In genomic region chr1:19980298-19980697, GRCh38 we compare ENCODE assay signal across 22 cellular contexts. TPM values are rescaled to one million over a fixed set of nuclear protein-coding genes. Genes with fewer than 3 reads are reported as not detected.
A peak's percentile ranks its signal among the peaks of the same experiment; 100 is the strongest.
DNase-seq lines count a peak whose midpoint lies in the region; ATAC-seq and TF ChIP-seq lines count a peak whose summit lies in the region.
"Had no signal": no experiment of that assay in that cellular context is flagged by ENCODE, and none has a peak within 500 bp of the region (broad histone marks: within the 10 kb centered on the region; RNA-seq: fewer than 3 reads in every experiment).

No MANE protein-coding gene starts in this region.

- H3K27me3 Mint-ChIP-seq in stimulated activated memory B cell treated with anti-CD40 and anti-IgM and Interleukin-4, amounts not matched to agents 10 μg/mL and 1 μg/mL and 100 μg/mL, for 72 hours, result peaks cover 26% of the 10 kb centered on the region

- H3K4me1 ChIP-seq in PC-3 (ENCODE audit: insufficient read depth, low read length), result no peaks in the 10 kb centered on the region; the same call in 1 of the 2 replicates
- peaks cover 27 to 62% of the 10 kb centered on the region in 2 donors for H3K4me1 ChIP-seq in mucosa of rectum (ENCODE audit: control insufficient read depth in 2 of 2, insufficient read depth in 2 of 2, low read length in 2 of 2)
- H3K4me1 ChIP-seq in ascending aorta, result no peaks in the 10 kb centered on the region

- no peaks in the 10 kb centered on the region for H3K4me1 Mint-ChIP-seq in stimulated activated memory B cell treated with anti-CD40 and anti-IgM and Interleukin-4, amounts not matched to agents 10 μg/mL and 1 μg/mL and 100 μg/mL, for 72 hours

- POLR2A ChIA-PET in PC-3 (lab: Charles Lee; ENCODE audit: unreplicated experiment), result interaction anchor here (0.6 kb wide), 1 partner anchor 13 kb away, joined by 3 read pairs; no protein-coding TSS in a partner anchor

- TF ChIP-seq CTCF in PC-3 (conservative IDR thresholded peaks at IDR 0.05; ENCODE audit: low read depth, low read length) (no peak), ascending aorta (IDR thresholded peaks at IDR 0.05) (no peak), foreskin fibroblast (IDR thresholded peaks at IDR 0.05; ENCODE audit: low read depth, low read length) (no peak)

- H3K9me3 ChIP-seq in PC-3 (ENCODE audit: low read length) (no peaks in the 10 kb centered on the region), mucosa of rectum (ENCODE audit: control insufficient read depth in 2 of 2, low read length in 2 of 2) (no peaks in the 10 kb centered on the region), ascending aorta (no peaks in the 10 kb centered on the region)
- H3K9me3 ChIP-seq: SK-N-SH had no signal

- no peaks in the 10 kb centered on the region for H4K20me1 ChIP-seq in PC-3 (ENCODE audit: low read length)

- H3K27ac ChIP-seq in PC-3 (ENCODE audit: low read length), result no peak overlapping the region
- peak overlapping the region; percentile 46 to 75 for H3K27ac ChIP-seq in mucosa of rectum (ENCODE audit: low read depth in 2 of 2, low read length in 2 of 2)
- no peak overlapping the region for H3K27ac ChIP-seq in ascending aorta
- H3K27ac ChIP-seq in caudate nucleus (ENCODE audit: low read depth, low read length), result no peak overlapping the region
- H3K27ac ChIP-seq: KMS-11 had no signal

- DNase-seq in PC-3 (peak; percentile 4), islet precursor cell (peak; percentile 32), NCI-H82 (lab: John Stamatoyannopoulos, UW) (no peak), ascending aorta (ENCODE audit: low spot score in 2 of 2) (no peak), foreskin fibroblast (no peak), caudate nucleus (lab: John Stamatoyannopoulos, UW) (no peak)
- DNase-seq: C1 segment of cervical spinal cord, DMS79, HCEC 1CT, NCI-H146, NCI-H2081, NCI-H446 treated with DMSO at 0.1 percent for 48 hours, NCI-H69, OCI-M1, SHP77, SK-N-SH had no signal

- H3K4me2 ChIP-seq in PC-3 (ENCODE audit: low read length), result no peak overlapping the region
- H3K4me2 ChIP-seq: GM23338, KMS-11, SK-N-SH had no signal

- no peak overlapping the region for H2AFZ ChIP-seq in PC-3 (ENCODE audit: low read length)
- H2AFZ ChIP-seq: GM23338 had no signal

- no peaks in the 10 kb centered on the region for H3F3A ChIP-seq in PC-3 (ENCODE audit: low read length, unreplicated experiment)

- no TSS peak for BruUV-seq in PC-3 (replicated peaks; lab: Mats Ljungman, UMichigan)

- no peaks in the 10 kb centered on the region for H3K9me3 Mint-ChIP-seq in stimulated activated memory B cell treated with anti-CD40 and anti-IgM and Interleukin-4, amounts not matched to agents 10 μg/mL and 1 μg/mL and 100 μg/mL, for 72 hours

- intact Hi-C loops in PC-3 (cut with micrococcal nuclease), result no loop called here
- intact Hi-C loops in ascending aorta (cut with DNase I), result no loop called here

- H3K4me3 ChIP-seq in PC-3 (ENCODE audit: low read length), result no peak overlapping the region
- peak overlapping the region; percentile 14 to 44 for H3K4me3 ChIP-seq in mucosa of rectum (ENCODE audit: low read length in 2 of 2)
- no peak overlapping the region for H3K4me3 ChIP-seq in ascending aorta
- H3K4me3 ChIP-seq in foreskin fibroblast (ENCODE audit: low read depth in 1 of 2, low read length in 2 of 2), result no peak overlapping the region
- H3K4me3 ChIP-seq: GM23338 had no signal

- peak; percentile 49 for ATAC-seq in PC-3
- ATAC-seq in stimulated activated memory B cell treated with anti-CD40 and anti-IgM and Interleukin-4, amounts not matched to agents 10 μg/mL and 1 μg/mL and 100 μg/mL, for 72 hours, result peak; percentile 4
- ATAC-seq: GM23338 had no signal

- H3K9ac ChIP-seq in PC-3 (ENCODE audit: low read length) (no peak overlapping the region), mucosa of rectum (ENCODE audit: low read depth in 1 of 2, low read length in 2 of 2) (peak overlapping the region in 1 of 2 donors; percentile 5)
- H3K9ac ChIP-seq: KMS-11, SK-N-SH had no signal

- no peaks in the 10 kb centered on the region for H3K27me3 ChIP-seq in PC-3 (ENCODE audit: low read length)
- H3K27me3 ChIP-seq in mucosa of rectum (ENCODE audit: control insufficient read depth in 2 of 2, insufficient read depth in 2 of 2, low read length in 2 of 2), result no peaks in the 10 kb centered on the region
- no peaks in the 10 kb centered on the region for H3K27me3 ChIP-seq in ascending aorta

- CTCF ChIA-PET in PC-3 (lab: Charles Lee), result no interaction called here

- H3K36me3 ChIP-seq in PC-3 (ENCODE audit: low read depth, low read length), result no peaks in the 10 kb centered on the region
- H3K36me3 ChIP-seq in mucosa of rectum (ENCODE audit: control insufficient read depth in 2 of 2, insufficient read depth in 2 of 2, low read length in 2 of 2), result no peaks in the 10 kb centered on the region
- H3K36me3 ChIP-seq in ascending aorta, result no peaks in the 10 kb centered on the region

- H3K9me2 ChIP-seq in PC-3 (replicated peaks; ENCODE audit: low read length), result no peaks in the 10 kb centered on the region
- H3K9me2 ChIP-seq: SK-N-SH had no signal

- H3K4me3 Mint-ChIP-seq in stimulated activated memory B cell treated with anti-CD40 and anti-IgM and Interleukin-4, amounts not matched to agents 10 μg/mL and 1 μg/mL and 100 μg/mL, for 72 hours, result no peak overlapping the region
- H3K4me3 Mint-ChIP-seq: GM23338 had no signal

- no peaks in the 10 kb centered on the region for H3K79me2 ChIP-seq in PC-3 (ENCODE audit: low read length)

- H3K36me3 Mint-ChIP-seq in stimulated activated memory B cell treated with anti-CD40 and anti-IgM and Interleukin-4, amounts not matched to agents 10 μg/mL and 1 μg/mL and 100 μg/mL, for 72 hours, result no peaks in the 10 kb centered on the region

- H3K27ac Mint-ChIP-seq in stimulated activated memory B cell treated with anti-CD40 and anti-IgM and Interleukin-4, amounts not matched to agents 10 μg/mL and 1 μg/mL and 100 μg/mL, for 72 hours, result no peak overlapping the region
- H3K27ac Mint-ChIP-seq: GM23338 had no signal

RNA-seq across cellular contexts. Expression of gene PLA2G2A, which starts 0.9 kb away (rescaled TPM):
- not detected in 2 replicates for total RNA-seq in PC-3 (2014; rRNA removed)
- total RNA-seq in ascending aorta, result 761 TPM
- total RNA-seq: GM23338, M059J, RPMI7951 had no signal

RNA-seq across cellular contexts. Expression of gene PLA2G2E, which starts 56.9 kb away (rescaled TPM):
- total RNA-seq in PC-3 (2014; rRNA removed) (not detected in 2 replicates), ascending aorta (not detected)
- total RNA-seq: GM23338, M059J, RPMI7951 had no signal

Comparison
In these comparisons a context has a peak if more than half of its experiments do, and no peak if none do; other contexts are left out.
1. DNase-seq: peak in PC-3 (single experiment) and islet precursor cell (single experiment); none in NCI-H82 (single experiment), ascending aorta (0 of 2), foreskin fibroblast (0 of 2) and caudate nucleus (0 of 61).
2. H3K27ac ChIP-seq: peak in mucosa of rectum (2 of 2); none in PC-3 (single experiment), ascending aorta (0 of 2) and caudate nucleus (single experiment).
3. H3K4me3 ChIP-seq: peak in mucosa of rectum (2 of 2); none in PC-3 (single experiment), ascending aorta (0 of 2) and foreskin fibroblast (0 of 2).
4. RNA of gene PLA2G2A, which starts 0.9 kb away (total RNA-seq): 761 TPM in ascending aorta (single experiment); not detected in PC-3; every median in the first group is over 100 times any median in the second.